9 cellular contexts compared by ENCODE assay signal in genomic region chr17:44005865-44006580, GRCh38. TPM values are rescaled to one million over a fixed set of nuclear protein-coding genes. Genes with fewer than 3 reads are reported as not detected.
DNase-seq lines count a peak whose midpoint lies in the region; ATAC-seq, FAIRE-seq and TF ChIP-seq lines count a peak whose summit lies in the region.
"Had no signal": no experiment of that assay in that cellular context is flagged by ENCODE, and none has a peak within 500 bp of the region (broad histone marks: within the 10 kb centered on the region; RNA-seq: fewer than 3 reads in every experiment).

No MANE protein-coding gene starts in this region.

- no peaks in the 10 kb centered on the region for H3K36me3 ChIP-seq in colonic mucosa
- peaks cover 14% of the 10 kb centered on the region for H3K36me3 ChIP-seq in lower lobe of right lung
- peaks cover 0 to 17% (median 11%) of the 10 kb centered on the region in 4 donors for H3K36me3 ChIP-seq in stomach

- FAIRE-seq in A549 (lab: Jason Lieb, UNC): no peak
- FAIRE-seq: colon had no signal

- POLR2A ChIA-PET in A549 (lab: Yijun Ruan, JAX): interaction anchor here (0.8 to 1.0 kb wide), 2 partner anchors 33 to 105 kb away, joined by 3 to 4 read pairs; no protein-coding TSS in a partner anchor

- no peak for TF ChIP-seq RAD21 in A549 (conservative IDR thresholded peaks at IDR 0.05 in 1 of 2, IDR thresholded peaks at IDR 0.05 in 1 of 2)

- H3K4me1 ChIP-seq in A549: peaks cover 18% of the 10 kb centered on the region
- H3K4me1 ChIP-seq in colonic mucosa: peaks cover 11% of the 10 kb centered on the region
- peaks cover 38% of the 10 kb centered on the region for H3K4me1 ChIP-seq in lower lobe of right lung
- H3K4me1 ChIP-seq in stomach: peaks cover 35 to 45% (median 41%) of the 10 kb centered on the region in 4 donors

- peak overlapping the region; percentile 56 to 84 for H3K9ac ChIP-seq in colonic mucosa (ENCODE audit: low read depth in 2 of 2, low read length in 2 of 2)

- peak overlapping the region; percentile 89 for H3K4me2 ChIP-seq in A549

- H3K27ac ChIP-seq in A549 (peak overlapping the region; percentile 61 to 83), colonic mucosa (peak overlapping the region; percentile 82), lower lobe of right lung (peak overlapping the region; percentile 59), stomach (peak overlapping the region; percentile 14 to 73 (median 56))

- no peaks in the 10 kb centered on the region for H3K9me3 ChIP-seq in A549
- no peaks in the 10 kb centered on the region for H3K9me3 ChIP-seq in colonic mucosa
- no peaks in the 10 kb centered on the region for H3K9me3 ChIP-seq in lower lobe of right lung
- H3K9me3 ChIP-seq in stomach: no peaks in the 10 kb centered on the region

- 77% methylated on average over 58 of the region's 60 CpGs for WGBS in A549 (ENCODE audit: missing lambda C conversion rate)
- 2 to 4% (median 2%) methylated on average over 40 to 60 of the region's 60 CpGs for WGBS in stomach, 5 donors

- no peak for TF ChIP-seq CTCF in A549 (IDR thresholded peaks at IDR 0.05)
- no peak for TF ChIP-seq CTCF in colonic mucosa (IDR thresholded peaks at IDR 0.05)
- TF ChIP-seq CTCF in lower lobe of right lung (IDR thresholded peaks at IDR 0.05): peak; percentile 36
- TF ChIP-seq CTCF in stomach (IDR thresholded peaks at IDR 0.05): peak in 1 of 7 experiments; percentile 17

- peak in 1 of 2 experiments; percentile 15; a peak in 3 of 6 replicates for ATAC-seq in A549
- ATAC-seq in GM21526 (IDR thresholded peaks at IDR 0.05; ENCODE audit: low FRiP score, unreplicated experiment): peak; percentile 9
- ATAC-seq in lower lobe of right lung: peak; percentile 74 to 75
- ATAC-seq in GM19397 (IDR thresholded peaks at IDR 0.05; ENCODE audit: unreplicated experiment): no peak
- no peak for ATAC-seq in GM19023 (IDR thresholded peaks at IDR 0.05; ENCODE audit: unreplicated experiment)

- CTCF ChIA-PET in A549 (lab: Yijun Ruan, JAX): interaction anchor here (0.6 to 24.9 kb wide), 8 partner anchors 11 to 126 kb away, joined by 3 to 657 read pairs (median 4); partner anchors contain the start of genes PPY and PYY

- H3K4me3 ChIP-seq in A549: peak overlapping the region; percentile 51
- H3K4me3 ChIP-seq in colonic mucosa: peak overlapping the region; percentile 62
- H3K4me3 ChIP-seq in lower lobe of right lung: peak overlapping the region; percentile 58
- H3K4me3 ChIP-seq in stomach: peak overlapping the region; percentile 52 to 66 (median 57)

- intact Hi-C loops in colonic mucosa (cut with DNase I): no loop called here
- intact Hi-C loops in lower lobe of right lung (cut with DNase I): no loop called here
- intact Hi-C loops in stomach (cut with DNase I; ENCODE audit: low total_unique reads): no loop called here

- DNase-seq in A549 (ENCODE audit: low read depth in 1 of 2, low spot score in 1 of 2) (peak in 1 of 2 experiments; percentile 32), T-helper 2 cell (peak in 3 of 5 experiments; percentile 22 to 57 (median 29)), colonic mucosa (peak; percentile 75), lower lobe of right lung (peak; percentile 75), stomach (peak; percentile 59)

- TF ChIP-seq EP300 in A549 (IDR thresholded peaks at IDR 0.05): no peak
- no peak for TF ChIP-seq EP300 in stomach (IDR thresholded peaks at IDR 0.05)

- H3K27me3 ChIP-seq in colonic mucosa (peaks cover 18% of the 10 kb centered on the region), lower lobe of right lung (ENCODE audit: low read depth) (peaks cover 23% of the 10 kb centered on the region), stomach (peaks cover 14 to 54% (median 25%) of the 10 kb centered on the region in 3 donors)

- no peak for TF ChIP-seq POLR2A in A549 (IDR thresholded peaks at IDR 0.05; ENCODE audit: low read length)
- TF ChIP-seq POLR2A in stomach (IDR thresholded peaks at IDR 0.05): no peak

TF ChIP-seq in A549, 52 proteins besides CTCF, POLR2A, EP300 and RAD21:
- TF ChIP-seq HEYL (CRISPR knock-in tag; IDR thresholded peaks at IDR 0.05): no peak
TF ChIP-seq in A549: peak in this region for 0.

RNA-seq across cellular contexts. Expression of gene NAGS, which starts 1.6 kb away (rescaled TPM):
- polyA plus RNA-seq in A549 (2011; rRNA removed) (0.61 and 0.66 TPM in 2 replicates), A549 (2017; fragmentation: RNase III; extraction: RNeasy Plus Mini Kit Qiagen cat#74134 plus additional on column Dnase treatment) (0.76 to 0.88 TPM (median 0.77 TPM) in 3 replicates), stomach (1 to 10 TPM in 2 of 3 donors, under 1 TPM in 1; 0.61 to 1.4 (median 1.2) TPM)
- 0.49 and 0.75 TPM in 2 replicates for polyA plus RNA-seq in A549 (2012; cell fraction: cytosol; rRNA removed)
- 0.40 and 0.59 TPM in 2 replicates for polyA plus RNA-seq in A549 (2012; cell fraction: nucleus; rRNA removed)
- 0.68 and 0.91 TPM in 2 replicates for polyA minus RNA-seq in A549 (2011; rRNA and poly(A)+ RNA removed)
- total RNA-seq in colonic mucosa (10 to 100 TPM in 1 of 2 donors, 1 to 10 TPM in 1; 5.2 to 14.0 TPM), lower lobe of right lung (6.4 TPM), stomach (1 to 10 TPM in 1 of 5 donors, under 1 TPM in 2, not detected in 2; 0.29 to 1.5 (median 0.58) TPM)

RNA-seq across cellular contexts. Expression of gene TMEM101, which starts 8.7 kb away (rescaled TPM):
- polyA plus RNA-seq in A549 (2011; rRNA removed) (38.2 and 40.3 TPM in 2 replicates), A549 (2017; fragmentation: RNase III; extraction: RNeasy Plus Mini Kit Qiagen cat#74134 plus additional on column Dnase treatment) (29.6 to 33.5 TPM (median 32.2 TPM) in 3 replicates), stomach (10 to 100 TPM; 29.6 to 40.8 (median 38.0) TPM)
- 53.9 and 59.4 TPM in 2 replicates for polyA plus RNA-seq in A549 (2012; cell fraction: cytosol; rRNA removed)
- 64.5 and 68.1 TPM in 2 replicates for polyA plus RNA-seq in A549 (2012; cell fraction: nucleus; rRNA removed)
- polyA minus RNA-seq in A549 (2011; rRNA and poly(A)+ RNA removed): 37.8 and 44.1 TPM in 2 replicates
- total RNA-seq in colonic mucosa (10 to 100 TPM; 26.8 to 33.7 TPM), lower lobe of right lung (28.4 TPM), stomach (10 to 100 TPM in 4 of 5 donors, 1 to 10 TPM in 1; 1.8 to 41.9 (median 17.7) TPM)

RNA-seq across cellular contexts. Expression of gene PYY, which starts 52.3 kb away (rescaled TPM):
- polyA plus RNA-seq in A549 (2011; rRNA removed): not detected in 2 replicates
- polyA plus RNA-seq in A549 (2012; cell fraction: cytosol; rRNA removed): not detected in 2 replicates
- 0.07 TPM in 1 of 2 replicates, not detected in the other for polyA plus RNA-seq in A549 (2012; cell fraction: nucleus; rRNA removed)
- not detected in 3 replicates for polyA plus RNA-seq in A549 (2017; fragmentation: RNase III; extraction: RNeasy Plus Mini Kit Qiagen cat#74134 plus additional on column Dnase treatment)
- polyA minus RNA-seq in A549 (2011; rRNA and poly(A)+ RNA removed): not detected in 2 replicates
- total RNA-seq in colonic mucosa: 100 to 1,000 TPM in 1 of 2 donors, 10 to 100 TPM in 1; 73.8 to 258 TPM
- not detected for total RNA-seq in lower lobe of right lung
- 10 to 100 TPM in 1 of 5 donors, not detected in 4; 71.3 TPM for total RNA-seq in stomach
- polyA plus RNA-seq in stomach: under 1 TPM in 1 of 3 donors, not detected in 2; 0.35 TPM

Comparison
In these comparisons a context has a peak if more than half of its experiments do, and no peak if none do; other contexts are left out.
1. ATAC-seq: peak in GM21526 (single experiment) and lower lobe of right lung (2 of 2); none in GM19397 (single experiment) and GM19023 (single experiment).
2. Peak in every context shown above with its lines, with median percentiles within 50 percentile points of each other: H3K27ac ChIP-seq and H3K4me3 ChIP-seq.